In genomic region chr2:97031331-97031730, GRCh38 we compare ENCODE assay signal across 7 cellular contexts. TPM values are rescaled to one million over a fixed set of nuclear protein-coding genes. Genes with fewer than 3 reads are reported as not detected.
"Had no signal": no experiment of that assay in that cellular context is flagged by ENCODE, and none has a peak within 500 bp of the region (broad histone marks: within the 10 kb centered on the region; RNA-seq: fewer than 3 reads in every experiment).

No MANE protein-coding gene starts in this region.

RNA-seq across cellular contexts. Expression of gene FAM178B, which starts 45.0 kb away (rescaled TPM):
- total RNA-seq: stomach, temporal lobe, thoracic aorta, thyroid gland, transverse colon, urinary bladder, vagina had no signal
